Comparison of ENCODE assay signal across 15 cellular contexts in genomic region chr11:17918049-17918605, GRCh38.
A peak's percentile ranks its signal among the peaks of the same experiment; 100 is the strongest.
DNase-seq lines count a peak whose midpoint lies in the region; TF ChIP-seq lines count a peak whose summit lies in the region.
"Had no signal": no experiment of that assay in that cellular context is flagged by ENCODE, and none has a peak within 500 bp of the region (broad histone marks: within the 10 kb centered on the region; RNA-seq: fewer than 3 reads in every experiment).

No MANE protein-coding gene starts in this region.

- H3K9me3 ChIP-seq in H9 (ENCODE audit: control insufficient read depth, low read depth, low read length) (no peaks in the 10 kb centered on the region), esophagus muscularis mucosa (no peaks in the 10 kb centered on the region), trophoblast cell (ENCODE audit: insufficient read depth, low read depth, low read length) (no peaks in the 10 kb centered on the region), spleen (no peaks in the 10 kb centered on the region)

- H4K8ac ChIP-seq in H9 (replicated peaks; ENCODE audit: insufficient read length, low read depth, low read length) (no peak overlapping the region), trophoblast cell (ENCODE audit: low read depth, low read length) (no peak overlapping the region)

- intact Hi-C loops in esophagus muscularis mucosa (cut with DNase I) (no loop called here), spleen (cut with DNase I; ENCODE audit: low total_unique reads) (no loop called here)

- H3K4ac ChIP-seq in H9 (ENCODE audit: low read depth, low read length) (no peak overlapping the region), trophoblast cell (ENCODE audit: low read depth, low read length) (no peak overlapping the region)

- peaks cover 27 to 32% of the 10 kb centered on the region in 2 experiments for H3K4me1 Mint-ChIP-seq in H9
- H3K4me1 Mint-ChIP-seq: B cell had no signal

- peaks cover 13% of the 10 kb centered on the region for H3K4me1 ChIP-seq in H9 (ENCODE audit: insufficient read depth, low read length)
- H3K4me1 ChIP-seq in esophagus muscularis mucosa: peaks cover 0 to 18% (median 6%) of the 10 kb centered on the region in 4 donors
- peaks cover 2 to 4% of the 10 kb centered on the region in 2 experiments for H3K4me1 ChIP-seq in trophoblast cell (ENCODE audit: control insufficient read depth in 1 of 2, insufficient read depth in 2 of 2, low read length in 2 of 2)
- H3K4me1 ChIP-seq in spleen: peaks cover 6 to 32% (median 22%) of the 10 kb centered on the region in 6 donors

- H3K56ac ChIP-seq in H9 (ENCODE audit: insufficient read length, low read depth, low read length): no peak overlapping the region

- H3K79me1 ChIP-seq in H9 (ENCODE audit: insufficient read depth, low read depth, low read length, poor library complexity, severe bottlenecking) (no peaks in the 10 kb centered on the region), trophoblast cell (ENCODE audit: low read length) (no peaks in the 10 kb centered on the region)

- no peaks in the 10 kb centered on the region for H3K27me3 Mint-ChIP-seq in H9 (ENCODE audit: low read depth)
- H3K27me3 Mint-ChIP-seq: B cell; CD4-positive, alpha-beta T cell; IgD-negative memory B cell had no signal

- H3K14ac ChIP-seq in H9 (ENCODE audit: insufficient read depth, low read length) (no peak overlapping the region), trophoblast cell (ENCODE audit: low read length) (no peak overlapping the region)

- TF ChIP-seq EP300 in esophagus muscularis mucosa (IDR thresholded peaks at IDR 0.05): no peak

- H3T11ph ChIP-seq in H9 (ENCODE audit: low read length): no peak overlapping the region

- no peak for TF ChIP-seq CTCF in H9 (conservative IDR thresholded peaks at IDR 0.05)
- TF ChIP-seq CTCF in esophagus muscularis mucosa (IDR thresholded peaks at IDR 0.05): no peak
- TF ChIP-seq CTCF in spleen (IDR thresholded peaks at IDR 0.05 in 8 of 11, conservative IDR thresholded peaks at IDR 0.05 in 3 of 11): no peak

- H3K27me3 ChIP-seq in H9 (ENCODE audit: insufficient read depth, low read length) (no peaks in the 10 kb centered on the region), esophagus muscularis mucosa (no peaks in the 10 kb centered on the region), trophoblast cell (ENCODE audit: insufficient read depth, low read length) (no peaks in the 10 kb centered on the region), spleen (replicated peaks in 1 of 7) (no peaks in the 10 kb centered on the region)

- TF ChIP-seq POLR2A in esophagus muscularis mucosa (IDR thresholded peaks at IDR 0.05; ENCODE audit: low read depth): no peak
- TF ChIP-seq POLR2A in spleen (IDR thresholded peaks at IDR 0.05): no peak

- H3K36me3 ChIP-seq in esophagus muscularis mucosa: peaks cover 0 to 16% (median 7%) of the 10 kb centered on the region in 4 donors
- no peaks in the 10 kb centered on the region for H3K36me3 ChIP-seq in trophoblast cell (ENCODE audit: control insufficient read depth in 1 of 2, insufficient read depth in 2 of 2, low read length in 2 of 2)
- H3K36me3 ChIP-seq in spleen: peaks cover 0 to 47% (median 4%) of the 10 kb centered on the region in 6 donors

- no peak overlapping the region for H3K4me3 ChIP-seq in esophagus muscularis mucosa
- no peak overlapping the region for H3K4me3 ChIP-seq in trophoblast cell (ENCODE audit: low read depth, low read length)
- H3K4me3 ChIP-seq in spleen: no peak overlapping the region

- peak overlapping the region in 2 of 3 experiments; percentile 49 to 91; a peak in 5 of 7 replicates for H3K27ac Mint-ChIP-seq in H9
- H3K27ac Mint-ChIP-seq: B cell; CD4-positive, alpha-beta T cell; IgD-negative memory B cell had no signal

- H3K9ac ChIP-seq in H9 (ENCODE audit: extremely low read depth, insufficient read length, low read length): no peak overlapping the region
- no peak overlapping the region for H3K9ac ChIP-seq in trophoblast cell (ENCODE audit: low read length)

- H3K23ac ChIP-seq in H9 (ENCODE audit: insufficient read length, low read depth, low read length) (no peak overlapping the region), trophoblast cell (ENCODE audit: low read length) (no peak overlapping the region)

- H2BK120ac ChIP-seq in H9 (ENCODE audit: low read depth, low read length, poor library complexity, severe bottlenecking) (no peak overlapping the region), trophoblast cell (ENCODE audit: insufficient read depth, low read length, poor library complexity) (no peak overlapping the region)

- no peak overlapping the region for H4K91ac ChIP-seq in H9 (ENCODE audit: insufficient read length, low read depth, low read length)
- H4K91ac ChIP-seq in trophoblast cell (ENCODE audit: low read depth, low read length): no peak overlapping the region

- no peak overlapping the region; a peak in 1 of 5 replicates for H3K4me3 Mint-ChIP-seq in H9
- H3K4me3 Mint-ChIP-seq: B cell; CD4-positive, alpha-beta T cell; IgD-negative memory B cell had no signal

- H2BK20ac ChIP-seq in H9 (ENCODE audit: low read depth, low read length, poor library complexity, severe bottlenecking): no peak overlapping the region

- no peak overlapping the region for H3K18ac ChIP-seq in H9 (ENCODE audit: insufficient read length, low read depth, low read length)
- no peak overlapping the region for H3K18ac ChIP-seq in trophoblast cell (ENCODE audit: low read length)

- no peaks in the 10 kb centered on the region for H3K23me2 ChIP-seq in H9 (ENCODE audit: insufficient read length, low read depth, low read length, poor library complexity, severe bottlenecking)

- peak; percentile 48 for DNase-seq in H9
- DNase-seq in esophagus muscularis mucosa (ENCODE audit: extremely low spot score): peak; percentile 31
- peak; percentile 23 to 70 for DNase-seq in trophoblast cell
- DNase-seq in spleen: no peak
- DNase-seq in effector CD8-positive, alpha-beta T cell (lab: John Stamatoyannopoulos, UW): no peak
- DNase-seq in NCI-H524 treated with DMSO at 0.1 percent for 48 hours (lab: John Stamatoyannopoulos, UW): no peak
- DNase-seq: C1 segment of cervical spinal cord; Calu3; CD4-positive, alpha-beta T cell; DMS153; DMS79 treated with DMSO at 0.1 percent for 48 hours; EL had no signal

- no peak overlapping the region for H4K5ac ChIP-seq in H9 (ENCODE audit: insufficient read length, low read depth, low read length)

- H3K79me2 ChIP-seq in H9 (ENCODE audit: insufficient read depth, low read length): no peaks in the 10 kb centered on the region
- H3K79me2 ChIP-seq in trophoblast cell (ENCODE audit: control insufficient read depth, insufficient read depth, low read length, poor library complexity): no peaks in the 10 kb centered on the region

- H2BK12ac ChIP-seq in H9 (ENCODE audit: insufficient read length, low read depth, low read length) (no peak overlapping the region), trophoblast cell (ENCODE audit: low read length) (no peak overlapping the region)

- H3K27ac ChIP-seq in H9 (ENCODE audit: insufficient read length, low read depth, low read length) (no peak overlapping the region), angular gyrus (ENCODE audit: low read depth, low read length) (peak overlapping the region; percentile 41), esophagus muscularis mucosa (replicated peaks in 1 of 4) (no peak overlapping the region), trophoblast cell (ENCODE audit: low read depth, low read length) (no peak overlapping the region), spleen (no peak overlapping the region)

- H3K36me3 Mint-ChIP-seq in H9 (ENCODE audit: insufficient read depth in 1 of 3, low read depth in 3 of 3): no peaks in the 10 kb centered on the region; a peak in 2 of 7 replicates

- no CpG with 5 or more reads among the region's 1 CpG for WGBS in H9 (ENCODE audit: extremely low coverage, insufficient read length, low lambda C conversion rate)
- 100% methylated on average over 1 of the region's 1 CpG for WGBS in esophagus muscularis mucosa
- no CpG with 5 or more reads among the region's 1 CpG for WGBS in trophoblast cell (ENCODE audit: extremely low coverage, insufficient coverage, insufficient read length)
- 90 to 98% (median 95%) methylated on average over 1 of the region's 1 CpG for WGBS in spleen, 5 donors

- no peak overlapping the region for H4K12ac ChIP-seq in trophoblast cell (ENCODE audit: low read depth, low read length)

- H3K4me2 ChIP-seq in H9 (ENCODE audit: insufficient read depth, insufficient read length, low read length): no peak overlapping the region
- no peak overlapping the region for H3K4me2 ChIP-seq in trophoblast cell (ENCODE audit: low read length)

- H2AFZ ChIP-seq in H9 (ENCODE audit: low read length): no peak overlapping the region
- no peak overlapping the region for H2AFZ ChIP-seq in trophoblast cell (ENCODE audit: insufficient read depth, low read length, poor library complexity)

- no peaks in the 10 kb centered on the region for H3K9me3 Mint-ChIP-seq in H9
- H3K9me3 Mint-ChIP-seq: CD4-positive, alpha-beta T cell; IgD-negative memory B cell had no signal

- H4K20me1 ChIP-seq in H9 (ENCODE audit: control insufficient read depth, insufficient read depth, insufficient read length): no peaks in the 10 kb centered on the region

- H2AK5ac ChIP-seq in H9 (ENCODE audit: insufficient read length, low read length) (no peak overlapping the region), trophoblast cell (ENCODE audit: low read length) (no peak overlapping the region)

- no peak overlapping the region for H2BK15ac ChIP-seq in H9 (ENCODE audit: low read depth, low read length)

- H2BK5ac ChIP-seq in H9 (ENCODE audit: insufficient read length, low read length): no peak overlapping the region
- no peak overlapping the region for H2BK5ac ChIP-seq in trophoblast cell (ENCODE audit: low read depth, low read length, poor library complexity)

Comparison
In these comparisons a context has a peak if more than half of its experiments do, and no peak if none do; other contexts are left out.
1. DNase-seq: peak in H9 (single experiment), esophagus muscularis mucosa (single experiment) and trophoblast cell (2 of 2); none in spleen (single experiment), effector CD8-positive, alpha-beta T cell (single experiment) and NCI-H524 treated with DMSO at 0.1 percent for 48 hours (single experiment).